25 cellular contexts compared by ENCODE assay signal in the genomic region with DNA sequence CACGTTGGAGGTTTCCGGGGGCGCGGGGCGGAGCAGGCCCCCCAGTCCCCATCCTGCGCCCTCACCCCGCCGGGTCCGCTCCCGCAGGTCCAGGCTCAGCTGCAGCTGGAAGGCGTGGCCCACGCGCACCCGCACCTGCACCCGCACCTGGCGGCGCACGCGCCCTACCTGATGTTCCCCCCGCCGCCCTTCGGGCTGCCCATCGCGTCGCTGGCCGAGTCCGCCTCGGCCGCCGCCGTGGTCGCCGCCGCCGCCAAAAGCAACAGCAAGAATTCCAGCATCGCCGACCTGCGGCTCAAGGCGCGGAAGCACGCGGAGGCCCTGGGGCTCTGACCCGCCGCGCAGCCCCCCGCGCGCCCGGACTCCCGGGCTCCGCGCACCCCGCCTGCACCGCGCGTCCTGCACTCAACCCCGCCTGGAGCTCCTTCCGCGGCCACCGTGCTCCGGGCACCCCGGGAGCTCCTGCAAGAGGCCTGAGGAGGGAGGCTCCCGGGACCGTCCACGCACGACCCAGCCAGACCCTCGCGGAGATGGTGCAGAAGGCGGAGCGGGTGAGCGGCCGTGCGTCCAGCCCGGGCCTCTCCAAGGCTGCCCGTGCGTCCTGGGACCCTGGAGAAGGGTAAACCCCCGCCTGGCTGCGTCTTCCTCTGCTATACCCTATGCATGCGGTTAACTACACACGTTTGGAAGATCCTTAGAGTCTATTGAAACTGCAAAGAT. TPM values are rescaled to one million over a fixed set of nuclear protein-coding genes. Genes with fewer than 3 reads are reported as not detected.
A peak's percentile ranks its signal among the peaks of the same experiment; 100 is the strongest.
DNase-seq lines count a peak whose midpoint lies in the region; ATAC-seq and TF ChIP-seq lines count a peak whose summit lies in the region.
"Had no signal": no experiment of that assay in that cellular context is flagged by ENCODE, and none has a peak within 500 bp of the region (broad histone marks: within the 10 kb centered on the region; RNA-seq: fewer than 3 reads in every experiment).

No MANE protein-coding gene starts in this region.

- no peaks in the 10 kb centered on the region for H3K9me3 ChIP-seq in vagina
- H3K9me3 ChIP-seq: prostate gland, thoracic aorta had no signal

- no peaks in the 10 kb centered on the region for H3K4me1 Mint-ChIP-seq in activated CD4-positive, alpha-beta T cell treated with anti-CD3 and anti-CD28 coated beads, Interleukin-2, amount 10 ng/mL, durations not matched to agents 7 days and 5 days
- H3K4me1 Mint-ChIP-seq in activated CD4-positive, alpha-beta T cell treated with anti-CD3 and anti-CD28 coated beads for 36 hours = no peaks in the 10 kb centered on the region
- H3K4me1 Mint-ChIP-seq in glutamatergic neuron (ENCODE audit: low read depth, unreplicated experiment) (no peaks in the 10 kb centered on the region), nephron (peaks cover 5% of the 10 kb centered on the region)
- no peaks in the 10 kb centered on the region for H3K4me1 Mint-ChIP-seq in stimulated activated naive CD8-positive, alpha-beta T cell treated with anti-CD3 and anti-CD28 coated beads, Interleukin-15, amount 100 ng/mL, for 72 hours
- H3K4me1 Mint-ChIP-seq: activated CD4-positive, alpha-beta memory T cell treated with anti-CD3 and anti-CD28 coated beads, Interleukin-2, amount 10 ng/mL, durations not matched to agents 7 days and 5 days; activated naive CD8-positive, alpha-beta T cell treated with anti-CD3 and anti-CD28 coated beads for 36 hours had no signal

- no peak for DNase-seq in activated CD4-positive, alpha-beta T cell treated with anti-CD3 and anti-CD28 coated beads, Interleukin-2, amount 10 ng/mL, durations not matched to agents 7 days and 5 days
- DNase-seq in activated CD4-positive, alpha-beta T cell treated with anti-CD3 and anti-CD28 coated beads for 36 hours = no peak
- DNase-seq in glutamatergic neuron (no peak), vagina (ENCODE audit: extremely low spot score in 2 of 2) (peak; percentile 27 to 74), NOMO-1 (lab: John Stamatoyannopoulos, UW; ENCODE audit: unreplicated experiment in 2 of 2) (no peak)
- no peak for DNase-seq in stimulated activated naive CD8-positive, alpha-beta T cell treated with anti-CD3 and anti-CD28 coated beads, Interleukin-15, amount 100 ng/mL, for 72 hours
- DNase-seq: activated CD4-positive, alpha-beta memory T cell treated with anti-CD3 and anti-CD28 coated beads, Interleukin-2, amount 10 ng/mL, durations not matched to agents 7 days and 5 days; activated naive CD8-positive, alpha-beta T cell treated with anti-CD3 and anti-CD28 coated beads for 36 hours; activated T-cell treated with anti-CD3 and anti-CD28 coated beads, Interleukin-2, amount 50 U/mL, for 72 hours; brain microvascular endothelial cell; DMS 273 treated with DMSO at 0.1 percent for 48 hours; IMR-90; NCI-H187; NCI-H446 treated with DMSO at 0.1 percent for 48 hours had no signal

- CTCF ChIA-PET in activated CD4-positive, alpha-beta T cell treated with anti-CD3 and anti-CD28 coated beads, Interleukin-2, amount 10 ng/mL, durations not matched to agents 7 days and 5 days (lab: Charles Lee) = no interaction called here
- CTCF ChIA-PET in activated CD4-positive, alpha-beta T cell treated with anti-CD3 and anti-CD28 coated beads for 36 hours (lab: Charles Lee) = no interaction called here

- H3K4me1 ChIP-seq in vagina = no peaks in the 10 kb centered on the region
- H3K4me1 ChIP-seq: BLaER1, prostate gland had no signal

- H3K27me3 Mint-ChIP-seq in activated CD4-positive, alpha-beta T cell treated with anti-CD3 and anti-CD28 coated beads, Interleukin-2, amount 10 ng/mL, durations not matched to agents 7 days and 5 days = peaks cover 15% of the 10 kb centered on the region
- H3K27me3 Mint-ChIP-seq in activated CD4-positive, alpha-beta T cell treated with anti-CD3 and anti-CD28 coated beads for 36 hours = peaks cover 18% of the 10 kb centered on the region
- H3K27me3 Mint-ChIP-seq in glutamatergic neuron (ENCODE audit: unreplicated experiment) (peaks cover 23% of the 10 kb centered on the region), nephron (ENCODE audit: low read depth) (peaks cover 86% of the 10 kb centered on the region)
- peaks cover 72% of the 10 kb centered on the region for H3K27me3 Mint-ChIP-seq in stimulated activated naive CD8-positive, alpha-beta T cell treated with anti-CD3 and anti-CD28 coated beads, Interleukin-15, amount 100 ng/mL, for 72 hours

- no peak overlapping the region for H3K4me3 ChIP-seq in vagina
- H3K4me3 ChIP-seq: BLaER1, lung, prostate gland, thoracic aorta had no signal

- peak overlapping the region; percentile 13 for H3K27ac Mint-ChIP-seq in activated CD4-positive, alpha-beta T cell treated with anti-CD3 and anti-CD28 coated beads, Interleukin-2, amount 10 ng/mL, durations not matched to agents 7 days and 5 days
- no peak overlapping the region for H3K27ac Mint-ChIP-seq in activated CD4-positive, alpha-beta T cell treated with anti-CD3 and anti-CD28 coated beads for 36 hours
- no peak overlapping the region for H3K27ac Mint-ChIP-seq in glutamatergic neuron (ENCODE audit: unreplicated experiment)
- no peak overlapping the region for H3K27ac Mint-ChIP-seq in nephron
- no peak overlapping the region for H3K27ac Mint-ChIP-seq in stimulated activated naive CD8-positive, alpha-beta T cell treated with anti-CD3 and anti-CD28 coated beads, Interleukin-15, amount 100 ng/mL, for 72 hours
- H3K27ac Mint-ChIP-seq: activated CD4-positive, alpha-beta memory T cell treated with anti-CD3 and anti-CD28 coated beads, Interleukin-2, amount 10 ng/mL, durations not matched to agents 7 days and 5 days; activated naive CD8-positive, alpha-beta T cell treated with anti-CD3 and anti-CD28 coated beads for 36 hours; activated T-cell treated with anti-CD3 and anti-CD28 coated beads, Interleukin-2, amount 50 U/mL, for 72 hours; naive thymus-derived CD8-positive, alpha-beta T cell had no signal

- no peak for TF ChIP-seq CTCF in glutamatergic neuron (IDR thresholded peaks at IDR 0.05; ENCODE audit: partially characterized antibody, unreplicated experiment)
- no peak for TF ChIP-seq CTCF in nephron (IDR thresholded peaks at IDR 0.05; ENCODE audit: unreplicated experiment in 3 of 3)
- TF ChIP-seq CTCF in vagina (IDR thresholded peaks at IDR 0.05) = no peak

- no peak for TF ChIP-seq POLR2A in vagina (IDR thresholded peaks at IDR 0.05)

- H3K27me3 ChIP-seq in vagina = no peaks in the 10 kb centered on the region

- intact Hi-C loops in activated CD4-positive, alpha-beta T cell treated with anti-CD3 and anti-CD28 coated beads for 36 hours (cut with DNase I, micrococcal nuclease) = no loop called here
- intact Hi-C loops in vagina (cut with DNase I) = loop anchor here (5.0 kb wide), 1 partner anchor 1158 kb away; no protein-coding TSS in a partner anchor

- H3K27ac ChIP-seq in vagina = no peak overlapping the region
- H3K27ac ChIP-seq: BLaER1, brain microvascular endothelial cell, epithelial cell of prostate, prostate gland, thoracic aorta had no signal

- no peak overlapping the region for H3K4me3 Mint-ChIP-seq in activated CD4-positive, alpha-beta T cell treated with anti-CD3 and anti-CD28 coated beads, Interleukin-2, amount 10 ng/mL, durations not matched to agents 7 days and 5 days
- no peak overlapping the region for H3K4me3 Mint-ChIP-seq in activated CD4-positive, alpha-beta T cell treated with anti-CD3 and anti-CD28 coated beads for 36 hours
- H3K4me3 Mint-ChIP-seq in glutamatergic neuron (ENCODE audit: unreplicated experiment) (peak overlapping the region; percentile 78), nephron (peak overlapping the region; percentile 61 to 70 (median 70))
- H3K4me3 Mint-ChIP-seq in stimulated activated naive CD8-positive, alpha-beta T cell treated with anti-CD3 and anti-CD28 coated beads, Interleukin-15, amount 100 ng/mL, for 72 hours = no peak overlapping the region
- H3K4me3 Mint-ChIP-seq: activated CD4-positive, alpha-beta memory T cell treated with anti-CD3 and anti-CD28 coated beads, Interleukin-2, amount 10 ng/mL, durations not matched to agents 7 days and 5 days; activated naive CD8-positive, alpha-beta T cell treated with anti-CD3 and anti-CD28 coated beads for 36 hours; activated T-cell treated with anti-CD3 and anti-CD28 coated beads, Interleukin-2, amount 50 U/mL, for 72 hours; naive thymus-derived CD8-positive, alpha-beta T cell had no signal

- H3K36me3 ChIP-seq in vagina = no peaks in the 10 kb centered on the region
- H3K36me3 ChIP-seq: BLaER1, brain microvascular endothelial cell, prostate gland, thoracic aorta had no signal

- ATAC-seq in activated CD4-positive, alpha-beta T cell treated with anti-CD3 and anti-CD28 coated beads for 36 hours = no peak
- no peak for ATAC-seq in stimulated activated naive CD8-positive, alpha-beta T cell treated with anti-CD3 and anti-CD28 coated beads, Interleukin-15, amount 100 ng/mL, for 72 hours
- no peak for ATAC-seq in GM21381 (IDR thresholded peaks at IDR 0.05; ENCODE audit: unreplicated experiment)
- ATAC-seq: activated T-cell treated with anti-CD3 and anti-CD28 coated beads, Interleukin-2, amount 50 U/mL, for 72 hours; naive thymus-derived CD8-positive, alpha-beta T cell had no signal

- POLR2A ChIA-PET in activated CD4-positive, alpha-beta T cell treated with anti-CD3 and anti-CD28 coated beads, Interleukin-2, amount 10 ng/mL, durations not matched to agents 7 days and 5 days (lab: Charles Lee) = no interaction called here
- POLR2A ChIA-PET in activated CD4-positive, alpha-beta T cell treated with anti-CD3 and anti-CD28 coated beads for 36 hours (lab: Charles Lee) = no interaction called here

- no peaks in the 10 kb centered on the region for H3K9me3 Mint-ChIP-seq in activated CD4-positive, alpha-beta T cell treated with anti-CD3 and anti-CD28 coated beads, Interleukin-2, amount 10 ng/mL, durations not matched to agents 7 days and 5 days
- H3K9me3 Mint-ChIP-seq in activated CD4-positive, alpha-beta T cell treated with anti-CD3 and anti-CD28 coated beads for 36 hours (ENCODE audit: low read depth) = no peaks in the 10 kb centered on the region
- H3K9me3 Mint-ChIP-seq in glutamatergic neuron (ENCODE audit: unreplicated experiment) (peaks cover 7% of the 10 kb centered on the region), nephron (peaks cover under 1% of the 10 kb centered on the region)
- H3K9me3 Mint-ChIP-seq in stimulated activated naive CD8-positive, alpha-beta T cell treated with anti-CD3 and anti-CD28 coated beads, Interleukin-15, amount 100 ng/mL, for 72 hours = no peaks in the 10 kb centered on the region
- H3K9me3 Mint-ChIP-seq: activated naive CD8-positive, alpha-beta T cell treated with anti-CD3 and anti-CD28 coated beads for 36 hours; activated T-cell treated with anti-CD3 and anti-CD28 coated beads, Interleukin-2, amount 50 U/mL, for 72 hours; naive thymus-derived CD8-positive, alpha-beta T cell had no signal

- H3K36me3 Mint-ChIP-seq in activated CD4-positive, alpha-beta T cell treated with anti-CD3 and anti-CD28 coated beads, Interleukin-2, amount 10 ng/mL, durations not matched to agents 7 days and 5 days (ENCODE audit: low read depth) = no peaks in the 10 kb centered on the region
- no peaks in the 10 kb centered on the region for H3K36me3 Mint-ChIP-seq in activated CD4-positive, alpha-beta T cell treated with anti-CD3 and anti-CD28 coated beads for 36 hours (ENCODE audit: low read depth)
- H3K36me3 Mint-ChIP-seq in glutamatergic neuron (ENCODE audit: unreplicated experiment) (no peaks in the 10 kb centered on the region), nephron (ENCODE audit: low read depth) (no peaks in the 10 kb centered on the region)
- H3K36me3 Mint-ChIP-seq: activated naive CD8-positive, alpha-beta T cell treated with anti-CD3 and anti-CD28 coated beads for 36 hours; naive thymus-derived CD8-positive, alpha-beta T cell had no signal

RNA-seq across cellular contexts. Expression of gene SHOX, which starts 13.9 kb away (rescaled TPM):
- not detected for total RNA-seq in activated CD4-positive, alpha-beta T cell treated with anti-CD3 and anti-CD28 coated beads, Interleukin-2, amount 10 ng/mL, durations not matched to agents 7 days and 5 days
- total RNA-seq in activated CD4-positive, alpha-beta T cell treated with anti-CD3 and anti-CD28 coated beads for 36 hours = not detected
- 0.22 TPM for total RNA-seq in glutamatergic neuron (ENCODE audit: unreplicated experiment)
- not detected for total RNA-seq in vagina
- total RNA-seq: A172; activated CD4-positive, alpha-beta memory T cell treated with anti-CD3 and anti-CD28 coated beads, Interleukin-2, amount 10 ng/mL, durations not matched to agents 7 days and 5 days; activated naive CD8-positive, alpha-beta T cell treated with anti-CD3 and anti-CD28 coated beads for 36 hours; activated T-cell treated with anti-CD3 and anti-CD28 coated beads, Interleukin-2, amount 50 U/mL, for 72 hours; frontal cortex; IMR-90; lung; naive thymus-derived CD8-positive, alpha-beta T cell; prostate gland; T-helper 1 cell treated with Interleukin-12 subunit alpha and Interleukin-12 subunit beta and Interleukin-4 antibody, amounts not matched to agents 30 ng/mL and 1 ng/mL, for 36 hours had no signal

Comparison
In these comparisons a context has a peak if more than half of its experiments do, and no peak if none do; other contexts are left out.
1. DNase-seq: peak in vagina (2 of 2); none in activated CD4-positive, alpha-beta T cell treated with anti-CD3 and anti-CD28 coated beads, Interleukin-2, amount 10 ng/mL, durations not matched to agents 7 days and 5 days (single experiment), activated CD4-positive, alpha-beta T cell treated with anti-CD3 and anti-CD28 coated beads for 36 hours (single experiment), glutamatergic neuron (single experiment), stimulated activated naive CD8-positive, alpha-beta T cell treated with anti-CD3 and anti-CD28 coated beads, Interleukin-15, amount 100 ng/mL, for 72 hours (0 of 2) and NOMO-1 (0 of 2).
2. H3K4me3 Mint-ChIP-seq: peak in glutamatergic neuron (single experiment) and nephron (3 of 3); none in activated CD4-positive, alpha-beta T cell treated with anti-CD3 and anti-CD28 coated beads, Interleukin-2, amount 10 ng/mL, durations not matched to agents 7 days and 5 days (single experiment), activated CD4-positive, alpha-beta T cell treated with anti-CD3 and anti-CD28 coated beads for 36 hours (single experiment) and stimulated activated naive CD8-positive, alpha-beta T cell treated with anti-CD3 and anti-CD28 coated beads, Interleukin-15, amount 100 ng/mL, for 72 hours (0 of 2).